8 cellular contexts compared by ENCODE assay signal in genomic region chr9:128648206-128648605, GRCh38. TPM values are rescaled to one million over a fixed set of nuclear protein-coding genes. Genes with fewer than 3 reads are reported as not detected.
DNase-seq lines count a peak whose midpoint lies in the region; ATAC-seq and TF ChIP-seq lines count a peak whose summit lies in the region.
"Not testable (repeated sequence)": the region's sequence is repeated elsewhere in the genome, so short reads cannot be mapped to it uniquely, and the experiment has no call there.

No MANE protein-coding gene starts in this region.

- H3K9me3 ChIP-seq in PC-3 (ENCODE audit: low read length); naive thymus-derived CD4-positive, alpha-beta T cell (ENCODE audit: control insufficient read depth in 2 of 3, low read length in 3 of 3): not testable (repeated sequence)

- H4K20me1 ChIP-seq in GM23338 (replicated peaks; ENCODE audit: insufficient read depth); PC-3 (ENCODE audit: low read length): not testable (repeated sequence)

- not testable (repeated sequence) for H3K36me3 ChIP-seq in GM23338 (ENCODE audit: insufficient read depth); PC-3 (ENCODE audit: low read depth, low read length); naive thymus-derived CD4-positive, alpha-beta T cell (ENCODE audit: control insufficient read depth in 2 of 3, insufficient read depth in 3 of 3, low read length in 3 of 3)

- intact Hi-C loops in PC-3 (cut with micrococcal nuclease) = not testable (repeated sequence)
- intact Hi-C loops in naive thymus-derived CD4-positive, alpha-beta T cell (cut with micrococcal nuclease) = loop anchor here (2.0 to 5.0 kb wide), 5 partner anchors 39 to 281 kb away; partner anchors contain the start of genes SET (in 2 of the 2) and ENDOG (in 1 of the 2)

- H3K27ac ChIP-seq in GM23338 (ENCODE audit: low read depth); PC-3 (ENCODE audit: low read length); naive thymus-derived CD4-positive, alpha-beta T cell (ENCODE audit: low read depth, low read length): not testable (repeated sequence)

- not testable (repeated sequence) for H3K4me1 Mint-ChIP-seq in GM23338; activated naive CD8-positive, alpha-beta T cell treated with anti-CD3 and anti-CD28 coated beads, Interleukin-2, amount 10 ng/mL, durations not matched to agents 7 days and 5 days; naive thymus-derived CD4-positive, alpha-beta T cell

- TF ChIP-seq CTCF in AG09319 (IDR thresholded peaks at IDR 0.05; ENCODE audit: low read depth, low read length) (peak; percentile 16), GM23338 (conservative IDR thresholded peaks at IDR 0.05; ENCODE audit: low read depth in 2 of 2) (peak; percentile 52 to 78), PC-3 (conservative IDR thresholded peaks at IDR 0.05; ENCODE audit: low read depth, low read length) (peak; percentile 27; the same call in 1 of the 2 replicates), fibroblast of the aortic adventitia (IDR thresholded peaks at IDR 0.05; ENCODE audit: insufficient read depth, low read length) (peak; percentile 20)

- not testable (repeated sequence) for H3K4me1 ChIP-seq in GM23338 (ENCODE audit: insufficient read depth); PC-3 (ENCODE audit: insufficient read depth, low read length); naive thymus-derived CD4-positive, alpha-beta T cell (ENCODE audit: control insufficient read depth in 2 of 2, insufficient read depth in 2 of 2, low read length in 2 of 2)

- not testable (repeated sequence) for H3K27me3 ChIP-seq in GM23338 (ENCODE audit: insufficient read depth); PC-3 (ENCODE audit: low read length); naive thymus-derived CD4-positive, alpha-beta T cell (ENCODE audit: control insufficient read depth in 2 of 2, insufficient read depth in 2 of 2, low read length in 2 of 2)

- H3K9ac ChIP-seq in PC-3 (ENCODE audit: low read length) = not testable (repeated sequence)

- H3K9me3 Mint-ChIP-seq in GM23338; activated naive CD8-positive, alpha-beta T cell treated with anti-CD3 and anti-CD28 coated beads, Interleukin-2, amount 10 ng/mL, durations not matched to agents 7 days and 5 days; naive thymus-derived CD4-positive, alpha-beta T cell: not testable (repeated sequence)

- not testable (repeated sequence) for H3K36me3 Mint-ChIP-seq in GM23338 (ENCODE audit: low read depth); activated naive CD8-positive, alpha-beta T cell treated with anti-CD3 and anti-CD28 coated beads, Interleukin-2, amount 10 ng/mL, durations not matched to agents 7 days and 5 days; naive thymus-derived CD4-positive, alpha-beta T cell

- not testable (repeated sequence) for H3K4me3 Mint-ChIP-seq in GM23338; activated naive CD8-positive, alpha-beta T cell treated with anti-CD3 and anti-CD28 coated beads, Interleukin-2, amount 10 ng/mL, durations not matched to agents 7 days and 5 days; naive thymus-derived CD4-positive, alpha-beta T cell

- CTCF ChIA-PET in PC-3 (lab: Charles Lee) = interaction anchor here (0.7 kb wide), 1 partner anchor 94 kb away, joined by 3 read pairs; no protein-coding TSS in a partner anchor
- CTCF ChIA-PET in naive thymus-derived CD4-positive, alpha-beta T cell (lab: Charles Lee) = interaction anchor here (0.6 to 2.6 kb wide), 5 partner anchors 9 to 400 kb away, joined by 3 to 11 read pairs (median 5); no protein-coding TSS in a partner anchor

- H3K27me3 Mint-ChIP-seq in GM23338 (ENCODE audit: insufficient read depth, low read depth, poor library complexity); activated naive CD8-positive, alpha-beta T cell treated with anti-CD3 and anti-CD28 coated beads, Interleukin-2, amount 10 ng/mL, durations not matched to agents 7 days and 5 days; naive thymus-derived CD4-positive, alpha-beta T cell: not testable (repeated sequence)

- not testable (repeated sequence) for H2AFZ ChIP-seq in GM23338; PC-3 (ENCODE audit: low read length)

- H3K4me2 ChIP-seq in GM23338; PC-3 (ENCODE audit: low read length): not testable (repeated sequence)

- not testable (repeated sequence) for DNase-seq in AG09319 (ENCODE audit: extremely low read depth, low read depth)
- DNase-seq in GM23338 (ENCODE audit: low spot score) = peak; percentile 74
- peak; percentile 29 for DNase-seq in PC-3
- peak; percentile 43 to 52 for DNase-seq in activated CD4-positive, alpha-beta T cell treated with anti-CD3 and anti-CD28 coated beads, Interleukin-2, amount 50 U/mL, for 24 hours (ENCODE audit: low read depth in 1 of 2, low spot score in 1 of 2)
- peak; percentile 69 for DNase-seq in activated naive CD8-positive, alpha-beta T cell treated with anti-CD3 and anti-CD28 coated beads, Interleukin-2, amount 10 ng/mL, durations not matched to agents 7 days and 5 days
- peak; percentile 44 for DNase-seq in fibroblast of the aortic adventitia (ENCODE audit: low read depth)
- DNase-seq in naive thymus-derived CD4-positive, alpha-beta T cell = peak; percentile 54 to 74 (median 71)
- DNase-seq in stimulated activated CD8-positive, alpha-beta memory T cell treated with anti-CD3 and anti-CD28 coated beads, Interleukin-12 subunit alpha, Interleukin-12 subunit beta, amount 100 ng/mL, for 24 hours (ENCODE audit: extremely low read depth) = peak; percentile 15

- not testable (repeated sequence) for H3K27ac Mint-ChIP-seq in GM23338; activated naive CD8-positive, alpha-beta T cell treated with anti-CD3 and anti-CD28 coated beads, Interleukin-2, amount 10 ng/mL, durations not matched to agents 7 days and 5 days; naive thymus-derived CD4-positive, alpha-beta T cell

- not testable (repeated sequence) for BruUV-seq in PC-3 (replicated peaks; lab: Mats Ljungman, UMichigan)

- POLR2A ChIA-PET in PC-3 (lab: Charles Lee; ENCODE audit: unreplicated experiment); activated naive CD8-positive, alpha-beta T cell treated with anti-CD3 and anti-CD28 coated beads, Interleukin-2, amount 10 ng/mL, durations not matched to agents 7 days and 5 days (lab: Charles Lee): not testable (repeated sequence)
- POLR2A ChIA-PET in naive thymus-derived CD4-positive, alpha-beta T cell (lab: Charles Lee) = interaction anchor here (1.0 kb wide), 1 partner anchor 44 kb away, joined by 4 read pairs; no protein-coding TSS in a partner anchor

- not testable (repeated sequence) for H3K79me2 ChIP-seq in GM23338 (replicated peaks; ENCODE audit: insufficient read depth); PC-3 (ENCODE audit: low read length)

- H3F3A ChIP-seq in GM23338 (replicated peaks; ENCODE audit: low read depth); PC-3 (ENCODE audit: low read length, unreplicated experiment): not testable (repeated sequence)

- not testable (repeated sequence) for H3K4me3 ChIP-seq in GM23338; PC-3 (ENCODE audit: low read length); fibroblast of the aortic adventitia (ENCODE audit: low read depth, low read length); naive thymus-derived CD4-positive, alpha-beta T cell (ENCODE audit: low read length)

- peak; percentile 95 for ATAC-seq in GM23338
- peak; percentile 38; the same call in 1 of the 2 replicates for ATAC-seq in PC-3
- ATAC-seq in activated naive CD8-positive, alpha-beta T cell treated with anti-CD3 and anti-CD28 coated beads, Interleukin-2, amount 10 ng/mL, durations not matched to agents 7 days and 5 days (ENCODE audit: low read depth) = peak; percentile 92
- ATAC-seq in naive thymus-derived CD4-positive, alpha-beta T cell = peak; percentile 97

- H3K9me2 ChIP-seq in GM23338 (ENCODE audit: insufficient read depth); PC-3 (replicated peaks; ENCODE audit: low read length): not testable (repeated sequence)

RNA-seq across cellular contexts. Expression of gene DYNC2I2, which starts 8.4 kb away (rescaled TPM):
- total RNA-seq in GM23338 (2014; rRNA removed; shearing (Covaris generic)) = 68.4 and 78.3 TPM in 2 replicates
- polyA plus RNA-seq in GM23338 (2016; fragmentation: Nextera tagmentation; extraction: Ambion mirVana) = 48.7 and 51.5 TPM in 2 replicates
- total RNA-seq in PC-3 (2014; rRNA removed) (185 and 196 TPM in 2 replicates), fibroblast of the aortic adventitia (ENCODE audit: low replicate concordance) (42.8 and 65.7 TPM in 2 replicates)
- 10 to 100 TPM; 37.7 to 40.4 TPM for total RNA-seq in activated naive CD8-positive, alpha-beta T cell treated with anti-CD3 and anti-CD28 coated beads, Interleukin-2, amount 10 ng/mL, durations not matched to agents 7 days and 5 days
- 10 to 100 TPM in 1 of 5 experiments, 1 to 10 TPM in 4; 2.5 to 41.7 (median 3.8) TPM for total RNA-seq in naive thymus-derived CD4-positive, alpha-beta T cell
- polyA plus RNA-seq in naive thymus-derived CD4-positive, alpha-beta T cell = 1 to 10 TPM; 1.4 to 2.5 TPM

RNA-seq across cellular contexts. Expression of gene SET, which starts 40.8 kb away (rescaled TPM):
- total RNA-seq in GM23338 (2014; rRNA removed; shearing (Covaris generic)) = 949 and 964 TPM in 2 replicates
- polyA plus RNA-seq in GM23338 (2016; fragmentation: Nextera tagmentation; extraction: Ambion mirVana) = 1,113 and 1,261 TPM in 2 replicates
- total RNA-seq in PC-3 (2014; rRNA removed) (647 and 709 TPM in 2 replicates), fibroblast of the aortic adventitia (ENCODE audit: low replicate concordance) (313 and 1,883 TPM in 2 replicates)
- total RNA-seq in activated naive CD8-positive, alpha-beta T cell treated with anti-CD3 and anti-CD28 coated beads, Interleukin-2, amount 10 ng/mL, durations not matched to agents 7 days and 5 days = 100 to 1,000 TPM; 411 to 415 TPM
- 100 to 1,000 TPM; 222 to 488 (median 270) TPM for total RNA-seq in naive thymus-derived CD4-positive, alpha-beta T cell
- 100 to 1,000 TPM; 133 to 200 TPM for polyA plus RNA-seq in naive thymus-derived CD4-positive, alpha-beta T cell

RNA-seq across cellular contexts. Expression of gene PKN3, which starts 54.1 kb away (rescaled TPM):
- 16.3 and 17.7 TPM in 2 replicates for total RNA-seq in GM23338 (2014; rRNA removed; shearing (Covaris generic))
- polyA plus RNA-seq in GM23338 (2016; fragmentation: Nextera tagmentation; extraction: Ambion mirVana) = 6.2 and 6.7 TPM in 2 replicates
- total RNA-seq in PC-3 (2014; rRNA removed) = 7.8 and 9.4 TPM in 2 replicates
- 1 to 10 TPM; 7.4 to 9.6 TPM for total RNA-seq in activated naive CD8-positive, alpha-beta T cell treated with anti-CD3 and anti-CD28 coated beads, Interleukin-2, amount 10 ng/mL, durations not matched to agents 7 days and 5 days
- total RNA-seq in fibroblast of the aortic adventitia (ENCODE audit: low replicate concordance) = 1.2 and 3.6 TPM in 2 replicates
- total RNA-seq in naive thymus-derived CD4-positive, alpha-beta T cell = 10 to 100 TPM in 1 of 5 experiments, 1 to 10 TPM in 4; 1.1 to 11.7 (median 1.6) TPM
- 1 to 10 TPM in 1 of 2 donors, under 1 TPM in 1; 0.93 to 1.1 TPM for polyA plus RNA-seq in naive thymus-derived CD4-positive, alpha-beta T cell

Comparison
In these comparisons a context has a peak if more than half of its experiments do, and no peak if none do; other contexts are left out.
1. ATAC-seq: peak in every context shown above with its lines; median percentile 97 in naive thymus-derived CD4-positive, alpha-beta T cell; 95 in GM23338; 92 in activated naive CD8-positive, alpha-beta T cell treated with anti-CD3 and anti-CD28 coated beads, Interleukin-2, amount 10 ng/mL, durations not matched to agents 7 days and 5 days; 38 in PC-3.